In genomic region chr17:41836550-41837196, GRCh38 we compare ENCODE assay signal across 8 cellular contexts. TPM values are rescaled to one million over a fixed set of nuclear protein-coding genes. Genes with fewer than 3 reads are reported as not detected.
DNase-seq lines count a peak whose midpoint lies in the region; ATAC-seq and TF ChIP-seq lines count a peak whose summit lies in the region.

No MANE protein-coding gene starts in this region.

- peak overlapping the region; percentile 75 for H3K4me3 Mint-ChIP-seq in MCF 10A (ENCODE audit: unreplicated experiment)

- CTCF ChIA-PET in MCF 10A (lab: Yijun Ruan, JAX) = interaction anchor here (0.5 to 0.7 kb wide), 4 partner anchors 28 to 1260 kb away, joined by 3 to 5 read pairs (median 3); no protein-coding TSS in a partner anchor

- H3K4me1 Mint-ChIP-seq in MCF 10A (ENCODE audit: insufficient read depth, unreplicated experiment) = peaks cover 9% of the 10 kb centered on the region

- H3K4me3 ChIP-seq in heart right ventricle (peak overlapping the region in 9 of 10 donors; percentile 70 to 100 (median 86)), mucosa of rectum (ENCODE audit: low read length in 2 of 2) (peak overlapping the region; percentile 65 to 79), aorta (ENCODE audit: low read length in 2 of 2) (peak overlapping the region; percentile 44 to 54)

- POLR2A ChIA-PET in MCF 10A (lab: Yijun Ruan, JAX) = interaction anchor here (0.7 to 3.3 kb wide), 7 partner anchors 12 to 586 kb away, joined by 3 to 26 read pairs (median 4); partner anchors contain the start of genes CAVIN1, KLHL11 and P3H4

- intact Hi-C loops in heart right ventricle (cut with DNase I) (no loop called here), cardiac septum (cut with DNase I) (no loop called here), MCF 10A (cut with micrococcal nuclease) (no loop called here), aorta (cut with DNase I) (loop anchor here in 1 of 2 donors (2.0 kb wide), 1 partner anchor 28 kb away; the partner anchor contains the start of gene KLHL11)

- DNase-seq in heart right ventricle (no peak), cardiac septum (ENCODE audit: low spot score) (no peak), MCF 10A (ENCODE audit: unreplicated experiment) (no peak), aorta (peak in 1 of 2 donors; percentile 75), NCI-H2081 (lab: John Stamatoyannopoulos, UW) (no peak), GM13976 (ENCODE audit: low spot score) (no peak)

- in situ Hi-C loops in GM13976 (cut with MboI; ENCODE audit: low sequenced_read_pairs, unreplicated experiment) = no loop called here

- BruUV-seq in MCF 10A (replicated peaks; lab: Mats Ljungman, UMichigan) = no TSS peak

- peaks cover 0 to 20% (median 14%) of the 10 kb centered on the region in 9 donors for H3K4me1 ChIP-seq in heart right ventricle
- H3K4me1 ChIP-seq in mucosa of rectum (ENCODE audit: control insufficient read depth in 2 of 2, insufficient read depth in 2 of 2, low read length in 2 of 2) = peaks cover 3 to 7% of the 10 kb centered on the region in 2 donors
- no peaks in the 10 kb centered on the region for H3K4me1 ChIP-seq in aorta (ENCODE audit: control insufficient read depth in 1 of 2, insufficient read depth in 2 of 2, low read length in 2 of 2)

- peaks cover 20% of the 10 kb centered on the region for H3K36me3 Mint-ChIP-seq in MCF 10A (ENCODE audit: insufficient read depth, unreplicated experiment)

- peaks cover 0 to 19% (median under 1%) of the 10 kb centered on the region in 9 donors for H3K36me3 ChIP-seq in heart right ventricle
- no peaks in the 10 kb centered on the region for H3K36me3 ChIP-seq in mucosa of rectum (ENCODE audit: control insufficient read depth in 2 of 2, insufficient read depth in 2 of 2, low read length in 2 of 2)
- H3K36me3 ChIP-seq in aorta (ENCODE audit: control insufficient read depth in 1 of 2, insufficient read depth in 2 of 2, low read length in 1 of 2) = no peaks in the 10 kb centered on the region

- 56 to 61% methylated on average over 21 of the region's 21 CpGs for WGBS in heart right ventricle, 2 donors
- 36 to 37% methylated on average over 21 of the region's 21 CpGs for WGBS in aorta, 2 donors

- peak in 1 of 8 donors; percentile 17 for ATAC-seq in heart right ventricle
- ATAC-seq in aorta (ENCODE audit: low FRiP score) = no peak
- no peak for ATAC-seq in GM21367 (IDR thresholded peaks at IDR 0.05; ENCODE audit: unreplicated experiment)

- H3K9ac ChIP-seq in mucosa of rectum (ENCODE audit: low read depth in 1 of 2, low read length in 2 of 2) = peak overlapping the region; percentile 34 to 68

- H3K9me3 ChIP-seq in heart right ventricle (no peaks in the 10 kb centered on the region), mucosa of rectum (ENCODE audit: control insufficient read depth in 2 of 2, low read length in 2 of 2) (no peaks in the 10 kb centered on the region), aorta (ENCODE audit: control insufficient read depth, low read length) (no peaks in the 10 kb centered on the region)

- H3K27ac Mint-ChIP-seq in MCF 10A (ENCODE audit: low read depth, unreplicated experiment) = no peak overlapping the region

- H3K27ac ChIP-seq in heart right ventricle (peak overlapping the region in 5 of 10 donors; percentile 70 to 79 (median 77)), mucosa of rectum (ENCODE audit: low read depth in 2 of 2, low read length in 2 of 2) (no peak overlapping the region), aorta (ENCODE audit: low read depth in 1 of 2, low read length in 2 of 2) (peak overlapping the region in 1 of 2 donors; percentile 9)

- H3K9me3 Mint-ChIP-seq in MCF 10A (ENCODE audit: unreplicated experiment) = no peaks in the 10 kb centered on the region

- H3K27me3 Mint-ChIP-seq in MCF 10A (ENCODE audit: insufficient read depth, unreplicated experiment) = no peaks in the 10 kb centered on the region

- H3K27me3 ChIP-seq in heart right ventricle (no peaks in the 10 kb centered on the region), mucosa of rectum (ENCODE audit: control insufficient read depth in 2 of 2, insufficient read depth in 2 of 2, low read length in 2 of 2) (no peaks in the 10 kb centered on the region), aorta (ENCODE audit: control insufficient read depth in 1 of 2, insufficient read depth in 2 of 2, low read length in 1 of 2) (no peaks in the 10 kb centered on the region)

- no peak for TF ChIP-seq CTCF in heart right ventricle (IDR thresholded peaks at IDR 0.05)
- TF ChIP-seq CTCF in MCF 10A (IDR thresholded peaks at IDR 0.05; ENCODE audit: unreplicated experiment) = no peak
- no peak for TF ChIP-seq CTCF in GM13976 (IDR thresholded peaks at IDR 0.05; ENCODE audit: borderline replicate concordance, control extremely low read depth, extremely low read depth, insufficient read depth, missing control alignments)

RNA-seq across cellular contexts. Expression of gene NT5C3B, which starts 0.6 kb away (rescaled TPM):
- total RNA-seq in heart right ventricle (10 to 100 TPM; 14.5 to 25.0 (median 20.5) TPM), cardiac septum (22.8 TPM), MCF 10A (2022) (59.8 and 65.1 TPM in 2 replicates), aorta (10 to 100 TPM; 43.5 to 64.3 TPM)
- polyA plus RNA-seq in heart right ventricle (10 to 100 TPM; 42.1 to 48.5 TPM), aorta (100 to 1,000 TPM; 100 to 155 TPM)

RNA-seq across cellular contexts. Expression of gene KLHL10, which starts 1.0 kb away (rescaled TPM):
- total RNA-seq in heart right ventricle (under 1 TPM in 4 of 10 donors, not detected in 6; 0.12 to 0.25 (median 0.18) TPM), cardiac septum (not detected), MCF 10A (2022) (not detected in 2 replicates), aorta (under 1 TPM; 0.36 TPM)
- polyA plus RNA-seq in heart right ventricle (under 1 TPM in 1 of 2 donors, not detected in 1; 0.01 TPM), aorta (under 1 TPM in 1 of 2 donors, not detected in 1; 0.97 TPM)

RNA-seq across cellular contexts. Expression of gene FKBP10, which starts 23.9 kb away (rescaled TPM):
- total RNA-seq in heart right ventricle = 10 to 100 TPM in 4 of 10 donors, 1 to 10 TPM in 6; 4.8 to 31.8 (median 8.7) TPM
- 10 to 100 TPM; 27.8 to 29.3 TPM for polyA plus RNA-seq in heart right ventricle
- 17.7 TPM for total RNA-seq in cardiac septum
- 142 and 159 TPM in 2 replicates for total RNA-seq in MCF 10A (2022)
- total RNA-seq in aorta = 100 to 1,000 TPM; 140 to 172 TPM
- polyA plus RNA-seq in aorta = 100 to 1,000 TPM in 1 of 2 donors, 10 to 100 TPM in 1; 70.5 to 260 TPM

RNA-seq across cellular contexts. Expression of gene P3H4, which starts 24.9 kb away (rescaled TPM):
- total RNA-seq in heart right ventricle (1 to 10 TPM; 2.0 to 7.5 (median 3.8) TPM), cardiac septum (5.1 TPM), MCF 10A (2022) (36.4 and 41.5 TPM in 2 replicates), aorta (10 to 100 TPM; 14.4 to 19.6 TPM)
- polyA plus RNA-seq in heart right ventricle (1 to 10 TPM; 5.6 to 7.3 TPM), aorta (10 to 100 TPM; 10.5 to 15.1 TPM)

RNA-seq across cellular contexts. Expression of gene KLHL11, which starts 28.6 kb away (rescaled TPM):
- total RNA-seq in heart right ventricle (1 to 10 TPM; 2.1 to 4.9 (median 3.6) TPM), cardiac septum (5.1 TPM), MCF 10A (2022) (19.1 and 22.3 TPM in 2 replicates), aorta (10 to 100 TPM; 11.9 TPM)
- polyA plus RNA-seq in heart right ventricle (1 to 10 TPM; 1.4 TPM), aorta (1 to 10 TPM; 1.0 to 1.8 TPM)
